ENCODE assay signal across 8 cellular contexts in genomic region chr12:121400332-121401139, GRCh38. TPM values are rescaled to one million over a fixed set of nuclear protein-coding genes. Genes with fewer than 3 reads are reported as not detected.
DNase-seq lines count a peak whose midpoint lies in the region; FAIRE-seq and TF ChIP-seq lines count a peak whose summit lies in the region.

No MANE protein-coding gene starts in this region.

- H3K27me3 ChIP-seq in WERI-Rb-1 (ENCODE audit: insufficient read depth, low read depth, severe bottlenecking), result no peaks in the 10 kb centered on the region
- H3K27me3 ChIP-seq in bronchial epithelial cell (ENCODE audit: control insufficient read depth, insufficient read depth, low read length), result no peaks in the 10 kb centered on the region

- no peak for TF ChIP-seq POLR2A in H54 (IDR thresholded peaks at IDR 0.05; ENCODE audit: low read depth, low read length)

- peak overlapping the region; percentile 97 for H3K4me3 ChIP-seq in GM12875 (ENCODE audit: low read depth, low read length)
- H3K4me3 ChIP-seq in WERI-Rb-1 (ENCODE audit: low read depth, low read length), result peak overlapping the region; percentile 76
- H3K4me3 ChIP-seq in bronchial epithelial cell (ENCODE audit: low read depth, low read length), result peak overlapping the region; percentile 93

- FAIRE-seq in H54 (lab: Jason Lieb, UNC) (peak; percentile 84), bronchial epithelial cell (lab: Jason Lieb, UNC) (no peak)

- DNase-seq in H54 (ENCODE audit: insufficient read length, low spot score) (peak; percentile 19), LoVo (ENCODE audit: low spot score) (peak; percentile 72), WERI-Rb-1 (peak; percentile 33), bronchial epithelial cell (ENCODE audit: low read depth) (peak; percentile 85), kidney tubule cell (ENCODE audit: low spot score) (peak; percentile 78), NCI-H446 treated with DMSO at 0.1 percent for 48 hours (lab: John Stamatoyannopoulos, UW) (no peak)
- DNase-seq in stimulated activated CD4-positive, alpha-beta T cell treated with anti-CD3 and anti-CD28 coated beads, Interleukin-1b, Interleukin-23, amount 100 ng/mL, for 4 hours (ENCODE audit: low read depth in 2 of 2), result peak; percentile 47 to 56

- H3K27ac ChIP-seq in WERI-Rb-1, result peak overlapping the region; percentile 92

- TF ChIP-seq CTCF in GM12875 (IDR thresholded peaks at IDR 0.05; ENCODE audit: borderline replicate concordance, insufficient read depth, low read depth, low read length) (no peak), WERI-Rb-1 (IDR thresholded peaks at IDR 0.05; ENCODE audit: low read depth, low read length) (no peak), bronchial epithelial cell (IDR thresholded peaks at IDR 0.05; ENCODE audit: insufficient read depth, low read length, severe bottlenecking) (no peak)

- H3K9me3 ChIP-seq in WERI-Rb-1 (ENCODE audit: severe bottlenecking), result no peaks in the 10 kb centered on the region

- H3K36me3 ChIP-seq in WERI-Rb-1, result peaks cover 21% of the 10 kb centered on the region
- H3K36me3 ChIP-seq in bronchial epithelial cell (ENCODE audit: control insufficient read depth, insufficient read depth, low read length), result no peaks in the 10 kb centered on the region

RNA-seq across cellular contexts. Expression of gene RNF34, which starts 0.6 kb away (rescaled TPM):
- 49.5 and 144 TPM in 2 replicates for total RNA-seq in bronchial epithelial cell

RNA-seq across cellular contexts. Expression of gene ANAPC5, which starts 48.3 kb away (rescaled TPM):
- 91.5 and 115 TPM in 2 replicates for total RNA-seq in bronchial epithelial cell
